Comparison of ENCODE assay signal across 1 cellular context in the genomic region with DNA sequence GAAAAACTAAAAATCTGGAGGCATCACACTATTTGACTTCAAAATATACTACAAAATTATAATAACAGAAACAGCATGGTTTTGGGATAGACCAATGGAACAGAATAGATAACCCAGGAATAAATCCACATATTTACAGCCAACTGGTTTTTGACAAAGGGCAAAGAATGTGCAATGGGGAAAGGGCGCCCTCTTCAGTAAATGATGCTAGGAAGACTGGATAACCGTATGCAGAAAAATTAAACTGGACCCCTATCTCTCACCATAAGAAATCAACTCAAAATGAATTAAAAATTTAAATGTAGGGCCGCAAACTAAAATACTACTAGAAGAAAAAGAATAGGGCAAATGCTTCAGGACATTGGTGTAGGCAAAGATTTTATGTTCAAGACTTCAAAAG.
TF ChIP-seq lines count a peak whose summit lies in the region.

No MANE protein-coding gene starts in this region.

TF ChIP-seq in HCT116, 20 proteins besides CTCF, POLR2A, EP300 and RAD21 (continued from another document):
- TF ChIP-seq, protein P1, sequence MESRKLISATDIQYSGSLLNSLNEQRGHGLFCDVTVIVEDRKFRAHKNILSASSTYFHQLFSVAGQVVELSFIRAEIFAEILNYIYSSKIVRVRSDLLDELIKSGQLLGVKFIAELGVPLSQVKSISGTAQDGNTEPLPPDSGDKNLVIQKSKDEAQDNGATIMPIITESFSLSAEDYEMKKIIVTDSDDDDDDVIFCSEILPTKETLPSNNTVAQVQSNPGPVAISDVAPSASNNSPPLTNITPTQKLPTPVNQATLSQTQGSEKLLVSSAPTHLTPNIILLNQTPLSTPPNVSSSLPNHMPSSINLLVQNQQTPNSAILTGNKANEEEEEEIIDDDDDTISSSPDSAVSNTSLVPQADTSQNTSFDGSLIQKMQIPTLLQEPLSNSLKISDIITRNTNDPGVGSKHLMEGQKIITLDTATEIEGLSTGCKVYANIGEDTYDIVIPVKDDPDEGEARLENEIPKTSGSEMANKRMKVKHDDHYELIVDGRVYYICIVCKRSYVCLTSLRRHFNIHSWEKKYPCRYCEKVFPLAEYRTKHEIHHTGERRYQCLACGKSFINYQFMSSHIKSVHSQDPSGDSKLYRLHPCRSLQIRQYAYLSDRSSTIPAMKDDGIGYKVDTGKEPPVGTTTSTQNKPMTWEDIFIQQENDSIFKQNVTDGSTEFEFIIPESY (IDR thresholded peaks at IDR 0.05; ENCODE audit: extremely low read depth, insufficient replicate concordance, low read length) = no peak
- TF ChIP-seq JUND (IDR thresholded peaks at IDR 0.05) (no peak), FOSL1 (IDR thresholded peaks at IDR 0.05; ENCODE audit: low read depth) (no peak), TCF7L2 (IDR thresholded peaks at IDR 0.05; ENCODE audit: borderline replicate concordance, extremely low read depth, insufficient read depth, insufficient read length) (no peak), ZNF274 (IDR thresholded peaks at IDR 0.05; ENCODE audit: low read depth, low read length) (no peak), SIN3A (IDR thresholded peaks at IDR 0.05; ENCODE audit: low read depth) (no peak), EGR1 (IDR thresholded peaks at IDR 0.05; ENCODE audit: low read depth) (no peak), EZH2phosphoT487 (IDR thresholded peaks at IDR 0.05; ENCODE audit: borderline replicate concordance) (no peak), CEBPB (IDR thresholded peaks at IDR 0.05; ENCODE audit: low read depth) (no peak)
- TF ChIP-seq, protein P2, sequence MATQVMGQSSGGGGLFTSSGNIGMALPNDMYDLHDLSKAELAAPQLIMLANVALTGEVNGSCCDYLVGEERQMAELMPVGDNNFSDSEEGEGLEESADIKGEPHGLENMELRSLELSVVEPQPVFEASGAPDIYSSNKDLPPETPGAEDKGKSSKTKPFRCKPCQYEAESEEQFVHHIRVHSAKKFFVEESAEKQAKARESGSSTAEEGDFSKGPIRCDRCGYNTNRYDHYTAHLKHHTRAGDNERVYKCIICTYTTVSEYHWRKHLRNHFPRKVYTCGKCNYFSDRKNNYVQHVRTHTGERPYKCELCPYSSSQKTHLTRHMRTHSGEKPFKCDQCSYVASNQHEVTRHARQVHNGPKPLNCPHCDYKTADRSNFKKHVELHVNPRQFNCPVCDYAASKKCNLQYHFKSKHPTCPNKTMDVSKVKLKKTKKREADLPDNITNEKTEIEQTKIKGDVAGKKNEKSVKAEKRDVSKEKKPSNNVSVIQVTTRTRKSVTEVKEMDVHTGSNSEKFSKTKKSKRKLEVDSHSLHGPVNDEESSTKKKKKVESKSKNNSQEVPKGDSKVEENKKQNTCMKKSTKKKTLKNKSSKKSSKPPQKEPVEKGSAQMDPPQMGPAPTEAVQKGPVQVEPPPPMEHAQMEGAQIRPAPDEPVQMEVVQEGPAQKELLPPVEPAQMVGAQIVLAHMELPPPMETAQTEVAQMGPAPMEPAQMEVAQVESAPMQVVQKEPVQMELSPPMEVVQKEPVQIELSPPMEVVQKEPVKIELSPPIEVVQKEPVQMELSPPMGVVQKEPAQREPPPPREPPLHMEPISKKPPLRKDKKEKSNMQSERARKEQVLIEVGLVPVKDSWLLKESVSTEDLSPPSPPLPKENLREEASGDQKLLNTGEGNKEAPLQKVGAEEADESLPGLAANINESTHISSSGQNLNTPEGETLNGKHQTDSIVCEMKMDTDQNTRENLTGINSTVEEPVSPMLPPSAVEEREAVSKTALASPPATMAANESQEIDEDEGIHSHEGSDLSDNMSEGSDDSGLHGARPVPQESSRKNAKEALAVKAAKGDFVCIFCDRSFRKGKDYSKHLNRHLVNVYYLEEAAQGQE (IDR thresholded peaks at IDR 0.05; ENCODE audit: low read depth) = no peak
- TF ChIP-seq, protein P3, sequence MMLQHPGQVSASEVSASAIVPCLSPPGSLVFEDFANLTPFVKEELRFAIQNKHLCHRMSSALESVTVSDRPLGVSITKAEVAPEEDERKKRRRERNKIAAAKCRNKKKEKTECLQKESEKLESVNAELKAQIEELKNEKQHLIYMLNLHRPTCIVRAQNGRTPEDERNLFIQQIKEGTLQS (IDR thresholded peaks at IDR 0.05) = no peak
